24 cellular contexts compared by ENCODE assay signal in the genomic region with DNA sequence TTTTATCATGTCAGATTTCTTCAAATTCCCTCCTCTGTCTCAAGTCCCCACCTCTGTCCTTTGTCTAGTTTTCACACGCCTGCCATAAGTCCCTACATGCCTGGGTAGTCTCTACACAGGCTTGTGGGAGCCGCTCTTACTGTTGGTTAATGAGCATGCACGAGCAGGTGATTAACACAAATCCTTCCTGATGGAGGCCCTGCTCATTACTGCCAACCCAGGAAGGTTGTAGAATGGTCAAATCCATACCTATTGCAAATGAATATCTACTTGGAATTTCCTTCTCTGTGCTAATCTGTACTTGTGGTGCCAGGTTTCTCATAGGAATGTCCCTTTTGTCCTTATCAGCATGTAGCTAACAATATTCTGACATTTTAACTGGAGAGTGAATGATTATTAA.
DNase-seq lines count a peak whose midpoint lies in the region; ATAC-seq and TF ChIP-seq lines count a peak whose summit lies in the region.
"Had no signal": no experiment of that assay in that cellular context is flagged by ENCODE, and none has a peak within 500 bp of the region (broad histone marks: within the 10 kb centered on the region; RNA-seq: fewer than 3 reads in every experiment).

No MANE protein-coding gene starts in this region.

- no peaks in the 10 kb centered on the region for H3K9me3 ChIP-seq in Karpas-422 (ENCODE audit: low read length)
- no peaks in the 10 kb centered on the region for H3K9me3 ChIP-seq in endodermal cell (ENCODE audit: control insufficient read depth, low read length)
- H3K9me3 ChIP-seq: SK-N-SH had no signal

- H3K27ac ChIP-seq in Karpas-422 (ENCODE audit: low read length) (no peak overlapping the region), endodermal cell (ENCODE audit: low read depth, low read length) (no peak overlapping the region)
- H3K27ac ChIP-seq: C4-2B, HL-60, KMS-11 had no signal

- no peak overlapping the region for H2AFZ ChIP-seq in Karpas-422 (ENCODE audit: low read length)

- peak; percentile 37 for TF ChIP-seq CTCF in endodermal cell (conservative IDR thresholded peaks at IDR 0.05)
- TF ChIP-seq CTCF in retinal pigment epithelial cell (conservative IDR thresholded peaks at IDR 0.05; ENCODE audit: low read depth, low read length), result peak; percentile 31
- TF ChIP-seq CTCF in lower leg skin (IDR thresholded peaks at IDR 0.05), result no peak

- no peaks in the 10 kb centered on the region for H3K27me3 Mint-ChIP-seq in endodermal cell (ENCODE audit: insufficient read depth)

- H3K36me3 Mint-ChIP-seq in endodermal cell (ENCODE audit: low read depth), result no peaks in the 10 kb centered on the region
- H3K36me3 Mint-ChIP-seq: CD8-positive, alpha-beta memory T cell had no signal

- H3K9ac ChIP-seq in Karpas-422 (ENCODE audit: low read length) (no peak overlapping the region), endodermal cell (ENCODE audit: extremely low read depth, low read length, poor library complexity, severe bottlenecking) (no peak overlapping the region)
- H3K9ac ChIP-seq: KMS-11, SK-N-SH had no signal

- WGBS in endodermal cell (ENCODE audit: insufficient coverage in 1 of 2, insufficient read length in 1 of 2), 2 experiments, result 60 to 75% methylated on average over 1 to 3 of the region's 3 CpGs
- 18 to 31% methylated on average over 3 of the region's 3 CpGs for WGBS in lower leg skin, 2 donors

- intact Hi-C loops in lower leg skin (cut with DNase I; ENCODE audit: low total_unique reads), result no loop called here

- DNase-seq in NCI-H82 (lab: John Stamatoyannopoulos, UW) (peak; percentile 31), NCI-H82 treated with DMSO at 0.1 percent for 48 hours (lab: John Stamatoyannopoulos, UW; ENCODE audit: unreplicated experiment) (no peak), Karpas-422 (peak; percentile 29), endodermal cell (no peak), retinal pigment epithelial cell (ENCODE audit: low read depth) (peak; percentile 56), lower leg skin (ENCODE audit: low spot score in 2 of 2) (no peak), iPS-NIHi11 (ENCODE audit: low spot score) (no peak)
- DNase-seq: Calu3; CD8-positive, alpha-beta memory T cell; DMS153; HFFc6; IMR-90; MV-4-11; NCI-H1417; NCI-H187 treated with DMSO at 0.1 percent for 48 hours; NCI-H226; NCI-H510A treated with DMSO at 0.1 percent for 48 hours; NK-92 treated with Interleukin-12 subunit alpha and Interleukin-12 subunit beta, amount 100 ng/mL, for 24 hours; SIG-M5; SK-N-SH had no signal

- H3K4me2 ChIP-seq in Karpas-422 (ENCODE audit: low read depth, low read length, poor library complexity, severe bottlenecking), result no peak overlapping the region
- H3K4me2 ChIP-seq: KMS-11, SK-N-SH had no signal

- no peak overlapping the region for H3K4me3 Mint-ChIP-seq in endodermal cell
- H3K4me3 Mint-ChIP-seq: CD8-positive, alpha-beta memory T cell; HFFc6 had no signal

- no peaks in the 10 kb centered on the region for H3K79me2 ChIP-seq in Karpas-422 (ENCODE audit: low read length)

- H3K4me3 ChIP-seq in Karpas-422 (ENCODE audit: low read length) (no peak overlapping the region), endodermal cell (ENCODE audit: low read length) (no peak overlapping the region), retinal pigment epithelial cell (ENCODE audit: low read length) (no peak overlapping the region), lower leg skin (ENCODE audit: low read depth, poor library complexity, severe bottlenecking) (no peak overlapping the region)

- peaks cover 13% of the 10 kb centered on the region for H3K4me1 Mint-ChIP-seq in endodermal cell

- H4K20me1 ChIP-seq in Karpas-422 (ENCODE audit: insufficient read depth, low read depth, low read length), result no peaks in the 10 kb centered on the region

- no peaks in the 10 kb centered on the region for H3K27me3 ChIP-seq in Karpas-422 (ENCODE audit: low read length)
- no peaks in the 10 kb centered on the region for H3K27me3 ChIP-seq in endodermal cell (ENCODE audit: control insufficient read depth, insufficient read depth, low read length, poor library complexity, severe bottlenecking)

- H3K4me1 ChIP-seq in Karpas-422 (ENCODE audit: low read length) (peaks cover 17% of the 10 kb centered on the region), endodermal cell (ENCODE audit: control insufficient read depth, insufficient read depth, low read length) (no peaks in the 10 kb centered on the region)

- H3K27ac Mint-ChIP-seq in endodermal cell, result no peak overlapping the region
- H3K27ac Mint-ChIP-seq: CD8-positive, alpha-beta memory T cell; HFFc6 had no signal

- H3K9me2 ChIP-seq in Karpas-422 (replicated peaks; ENCODE audit: insufficient read depth, low read length), result no peaks in the 10 kb centered on the region
- H3K9me2 ChIP-seq: SK-N-SH had no signal

- peaks cover 24% of the 10 kb centered on the region for H3K9me3 Mint-ChIP-seq in endodermal cell
- H3K9me3 Mint-ChIP-seq: HFFc6 had no signal

- TF ChIP-seq POLR2A in lower leg skin (IDR thresholded peaks at IDR 0.05), result no peak

- no peaks in the 10 kb centered on the region for H3K36me3 ChIP-seq in Karpas-422 (ENCODE audit: insufficient read depth, low read length)
- H3K36me3 ChIP-seq in endodermal cell (ENCODE audit: control insufficient read depth, insufficient read depth, low read length), result no peaks in the 10 kb centered on the region

- ATAC-seq in GM19324 (IDR thresholded peaks at IDR 0.05; ENCODE audit: low FRiP score, unreplicated experiment), result no peak

Comparison
In these comparisons a context has a peak if more than half of its experiments do, and no peak if none do; other contexts are left out.
1. DNase-seq: peak in NCI-H82 (single experiment), Karpas-422 (single experiment) and retinal pigment epithelial cell (single experiment); none in NCI-H82 treated with DMSO at 0.1 percent for 48 hours (single experiment), endodermal cell (single experiment), lower leg skin (0 of 2) and iPS-NIHi11 (single experiment).
2. CTCF ChIP-seq: peak in endodermal cell (single experiment) and retinal pigment epithelial cell (single experiment); none in lower leg skin (0 of 3).